Comparison of ENCODE assay signal across 1 cellular context in the genomic region with DNA sequence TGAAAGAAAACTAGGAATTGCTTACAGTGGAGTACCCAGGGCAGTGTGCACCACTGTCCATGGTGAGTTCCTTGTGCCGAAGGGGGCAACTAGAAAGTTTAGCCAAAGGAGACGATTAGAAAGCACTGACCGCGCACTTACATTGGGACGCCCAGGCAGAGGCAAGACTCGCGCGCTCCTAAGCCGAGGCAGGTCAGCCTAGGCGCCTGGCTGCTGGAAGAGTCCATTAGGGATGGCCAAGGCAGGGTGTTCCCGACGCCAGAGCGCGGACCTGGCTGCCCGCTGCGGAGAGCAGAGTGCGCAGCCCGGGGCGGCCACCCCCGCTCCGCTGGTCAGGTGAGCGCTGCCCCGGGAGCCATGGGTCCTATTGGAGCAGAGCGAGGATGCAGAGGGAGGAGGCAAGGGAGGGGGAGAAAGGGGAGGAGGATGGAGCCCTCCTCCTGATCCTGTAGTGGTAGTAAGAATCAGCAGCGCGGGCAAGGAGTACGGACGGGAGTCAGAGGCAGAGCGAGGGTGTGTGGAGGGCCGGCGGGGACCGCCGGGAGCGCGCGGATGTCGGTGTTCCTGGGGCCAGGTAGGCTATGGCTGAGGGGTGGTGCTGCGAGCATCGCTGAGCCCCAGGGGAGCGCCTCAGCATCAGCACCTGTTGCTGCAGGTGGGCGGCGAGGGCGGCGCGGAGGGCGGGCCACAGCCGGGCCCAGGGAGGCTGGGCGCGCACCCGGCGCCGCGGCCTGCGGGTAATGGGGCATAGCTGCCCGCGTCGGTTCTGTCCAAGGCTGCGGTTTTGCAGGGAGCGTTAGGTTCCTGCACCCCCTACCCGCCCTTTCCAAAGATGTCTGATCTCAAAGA.
TF ChIP-seq lines count a peak whose summit lies in the region.

A gene with protein sequence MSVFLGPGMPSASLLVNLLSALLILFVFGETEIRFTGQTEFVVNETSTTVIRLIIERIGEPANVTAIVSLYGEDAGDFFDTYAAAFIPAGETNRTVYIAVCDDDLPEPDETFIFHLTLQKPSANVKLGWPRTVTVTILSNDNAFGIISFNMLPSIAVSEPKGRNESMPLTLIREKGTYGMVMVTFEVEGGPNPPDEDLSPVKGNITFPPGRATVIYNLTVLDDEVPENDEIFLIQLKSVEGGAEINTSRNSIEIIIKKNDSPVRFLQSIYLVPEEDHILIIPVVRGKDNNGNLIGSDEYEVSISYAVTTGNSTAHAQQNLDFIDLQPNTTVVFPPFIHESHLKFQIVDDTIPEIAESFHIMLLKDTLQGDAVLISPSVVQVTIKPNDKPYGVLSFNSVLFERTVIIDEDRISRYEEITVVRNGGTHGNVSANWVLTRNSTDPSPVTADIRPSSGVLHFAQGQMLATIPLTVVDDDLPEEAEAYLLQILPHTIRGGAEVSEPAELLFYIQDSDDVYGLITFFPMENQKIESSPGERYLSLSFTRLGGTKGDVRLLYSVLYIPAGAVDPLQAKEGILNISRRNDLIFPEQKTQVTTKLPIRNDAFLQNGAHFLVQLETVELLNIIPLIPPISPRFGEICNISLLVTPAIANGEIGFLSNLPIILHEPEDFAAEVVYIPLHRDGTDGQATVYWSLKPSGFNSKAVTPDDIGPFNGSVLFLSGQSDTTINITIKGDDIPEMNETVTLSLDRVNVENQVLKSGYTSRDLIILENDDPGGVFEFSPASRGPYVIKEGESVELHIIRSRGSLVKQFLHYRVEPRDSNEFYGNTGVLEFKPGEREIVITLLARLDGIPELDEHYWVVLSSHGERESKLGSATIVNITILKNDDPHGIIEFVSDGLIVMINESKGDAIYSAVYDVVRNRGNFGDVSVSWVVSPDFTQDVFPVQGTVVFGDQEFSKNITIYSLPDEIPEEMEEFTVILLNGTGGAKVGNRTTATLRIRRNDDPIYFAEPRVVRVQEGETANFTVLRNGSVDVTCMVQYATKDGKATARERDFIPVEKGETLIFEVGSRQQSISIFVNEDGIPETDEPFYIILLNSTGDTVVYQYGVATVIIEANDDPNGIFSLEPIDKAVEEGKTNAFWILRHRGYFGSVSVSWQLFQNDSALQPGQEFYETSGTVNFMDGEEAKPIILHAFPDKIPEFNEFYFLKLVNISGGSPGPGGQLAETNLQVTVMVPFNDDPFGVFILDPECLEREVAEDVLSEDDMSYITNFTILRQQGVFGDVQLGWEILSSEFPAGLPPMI (N-terminal part only) (plus strand): TSS at position 454 of the 849 bp plus-strand sequence. CDS start 99 bp downstream, at position 553.

TF ChIP-seq in HCT116, 20 proteins besides CTCF, POLR2A, EP300 and RAD21 (continued from another document):
- TF ChIP-seq, protein P1, sequence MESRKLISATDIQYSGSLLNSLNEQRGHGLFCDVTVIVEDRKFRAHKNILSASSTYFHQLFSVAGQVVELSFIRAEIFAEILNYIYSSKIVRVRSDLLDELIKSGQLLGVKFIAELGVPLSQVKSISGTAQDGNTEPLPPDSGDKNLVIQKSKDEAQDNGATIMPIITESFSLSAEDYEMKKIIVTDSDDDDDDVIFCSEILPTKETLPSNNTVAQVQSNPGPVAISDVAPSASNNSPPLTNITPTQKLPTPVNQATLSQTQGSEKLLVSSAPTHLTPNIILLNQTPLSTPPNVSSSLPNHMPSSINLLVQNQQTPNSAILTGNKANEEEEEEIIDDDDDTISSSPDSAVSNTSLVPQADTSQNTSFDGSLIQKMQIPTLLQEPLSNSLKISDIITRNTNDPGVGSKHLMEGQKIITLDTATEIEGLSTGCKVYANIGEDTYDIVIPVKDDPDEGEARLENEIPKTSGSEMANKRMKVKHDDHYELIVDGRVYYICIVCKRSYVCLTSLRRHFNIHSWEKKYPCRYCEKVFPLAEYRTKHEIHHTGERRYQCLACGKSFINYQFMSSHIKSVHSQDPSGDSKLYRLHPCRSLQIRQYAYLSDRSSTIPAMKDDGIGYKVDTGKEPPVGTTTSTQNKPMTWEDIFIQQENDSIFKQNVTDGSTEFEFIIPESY (IDR thresholded peaks at IDR 0.05; ENCODE audit: extremely low read depth, insufficient replicate concordance, low read length) = no peak
- TF ChIP-seq POLR2AphosphoS5 (IDR thresholded peaks at IDR 0.05; ENCODE audit: low read depth, low read length) = peak; percentile 59
- TF ChIP-seq CBX3 (IDR thresholded peaks at IDR 0.05; ENCODE audit: low read depth) = no peak; the same call in 1 of the 2 replicates
- peak; percentile 57; the same call in 1 of the 2 replicates for TF ChIP-seq SIN3A (IDR thresholded peaks at IDR 0.05; ENCODE audit: low read depth)
- peak; percentile 72 for TF ChIP-seq JUND (IDR thresholded peaks at IDR 0.05)
- TF ChIP-seq SP1 (IDR thresholded peaks at IDR 0.05; ENCODE audit: low read depth) = peak; percentile 82
- no peak for TF ChIP-seq EZH2phosphoT487 (IDR thresholded peaks at IDR 0.05; ENCODE audit: borderline replicate concordance)
- TF ChIP-seq EZH2 (IDR thresholded peaks at IDR 0.05) = no peak
- TF ChIP-seq, protein P2, sequence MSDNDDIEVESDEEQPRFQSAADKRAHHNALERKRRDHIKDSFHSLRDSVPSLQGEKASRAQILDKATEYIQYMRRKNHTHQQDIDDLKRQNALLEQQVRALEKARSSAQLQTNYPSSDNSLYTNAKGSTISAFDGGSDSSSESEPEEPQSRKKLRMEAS (IDR thresholded peaks at IDR 0.05) = peak; percentile 73
- TF ChIP-seq TCF7L2 (IDR thresholded peaks at IDR 0.05; ENCODE audit: borderline replicate concordance, extremely low read depth, insufficient read depth, insufficient read length) = peak; percentile 50
